ENCODE assay signal across 1 cellular context in the genomic region with DNA sequence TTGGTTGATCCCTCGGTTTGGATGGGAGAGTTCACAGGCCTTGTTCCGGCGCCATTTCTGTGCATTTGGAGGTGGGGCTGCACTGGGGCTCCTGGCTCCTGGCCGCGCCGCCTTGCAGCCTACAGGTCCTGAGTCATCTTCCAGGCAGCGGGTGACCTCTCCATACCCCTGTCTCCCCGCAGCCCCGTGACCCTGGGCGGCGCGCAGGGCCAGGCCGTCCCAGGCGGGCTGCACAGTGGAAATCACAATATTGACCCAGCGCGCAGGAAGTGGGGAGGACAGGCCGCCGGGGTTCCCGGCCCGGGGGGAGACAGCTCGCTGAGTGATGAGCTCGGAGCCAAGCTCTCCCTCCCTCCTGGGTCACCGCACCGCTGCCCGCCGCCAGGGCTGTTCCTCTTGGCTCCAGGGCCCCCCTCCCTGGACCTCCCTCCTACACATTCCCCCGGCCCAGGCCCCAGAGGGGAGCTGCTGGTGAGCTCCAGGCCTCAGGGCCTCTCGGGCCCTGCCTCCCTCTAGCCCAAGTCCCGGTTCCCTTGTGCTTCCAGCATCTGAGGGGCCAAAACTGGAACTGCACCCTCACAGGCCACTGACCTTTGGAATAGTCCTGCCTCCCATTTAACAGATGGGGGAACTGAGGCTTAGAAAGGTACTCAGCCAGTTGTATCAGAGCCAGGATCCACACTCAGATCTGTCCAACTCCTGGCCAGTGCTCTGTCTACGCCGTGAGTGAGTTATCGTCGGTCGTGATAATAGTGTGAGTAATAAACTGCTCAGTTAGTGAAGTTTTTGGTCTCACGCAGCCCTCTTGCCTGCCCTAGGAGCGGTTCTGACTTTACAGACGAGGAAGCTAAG.
TF ChIP-seq lines count a peak whose summit lies in the region.

No MANE protein-coding gene starts in this region.

TF ChIP-seq in GM23338, 12 proteins besides CTCF, POLR2A, EP300 and RAD21 (continued from another document):
- TF ChIP-seq, protein P1, sequence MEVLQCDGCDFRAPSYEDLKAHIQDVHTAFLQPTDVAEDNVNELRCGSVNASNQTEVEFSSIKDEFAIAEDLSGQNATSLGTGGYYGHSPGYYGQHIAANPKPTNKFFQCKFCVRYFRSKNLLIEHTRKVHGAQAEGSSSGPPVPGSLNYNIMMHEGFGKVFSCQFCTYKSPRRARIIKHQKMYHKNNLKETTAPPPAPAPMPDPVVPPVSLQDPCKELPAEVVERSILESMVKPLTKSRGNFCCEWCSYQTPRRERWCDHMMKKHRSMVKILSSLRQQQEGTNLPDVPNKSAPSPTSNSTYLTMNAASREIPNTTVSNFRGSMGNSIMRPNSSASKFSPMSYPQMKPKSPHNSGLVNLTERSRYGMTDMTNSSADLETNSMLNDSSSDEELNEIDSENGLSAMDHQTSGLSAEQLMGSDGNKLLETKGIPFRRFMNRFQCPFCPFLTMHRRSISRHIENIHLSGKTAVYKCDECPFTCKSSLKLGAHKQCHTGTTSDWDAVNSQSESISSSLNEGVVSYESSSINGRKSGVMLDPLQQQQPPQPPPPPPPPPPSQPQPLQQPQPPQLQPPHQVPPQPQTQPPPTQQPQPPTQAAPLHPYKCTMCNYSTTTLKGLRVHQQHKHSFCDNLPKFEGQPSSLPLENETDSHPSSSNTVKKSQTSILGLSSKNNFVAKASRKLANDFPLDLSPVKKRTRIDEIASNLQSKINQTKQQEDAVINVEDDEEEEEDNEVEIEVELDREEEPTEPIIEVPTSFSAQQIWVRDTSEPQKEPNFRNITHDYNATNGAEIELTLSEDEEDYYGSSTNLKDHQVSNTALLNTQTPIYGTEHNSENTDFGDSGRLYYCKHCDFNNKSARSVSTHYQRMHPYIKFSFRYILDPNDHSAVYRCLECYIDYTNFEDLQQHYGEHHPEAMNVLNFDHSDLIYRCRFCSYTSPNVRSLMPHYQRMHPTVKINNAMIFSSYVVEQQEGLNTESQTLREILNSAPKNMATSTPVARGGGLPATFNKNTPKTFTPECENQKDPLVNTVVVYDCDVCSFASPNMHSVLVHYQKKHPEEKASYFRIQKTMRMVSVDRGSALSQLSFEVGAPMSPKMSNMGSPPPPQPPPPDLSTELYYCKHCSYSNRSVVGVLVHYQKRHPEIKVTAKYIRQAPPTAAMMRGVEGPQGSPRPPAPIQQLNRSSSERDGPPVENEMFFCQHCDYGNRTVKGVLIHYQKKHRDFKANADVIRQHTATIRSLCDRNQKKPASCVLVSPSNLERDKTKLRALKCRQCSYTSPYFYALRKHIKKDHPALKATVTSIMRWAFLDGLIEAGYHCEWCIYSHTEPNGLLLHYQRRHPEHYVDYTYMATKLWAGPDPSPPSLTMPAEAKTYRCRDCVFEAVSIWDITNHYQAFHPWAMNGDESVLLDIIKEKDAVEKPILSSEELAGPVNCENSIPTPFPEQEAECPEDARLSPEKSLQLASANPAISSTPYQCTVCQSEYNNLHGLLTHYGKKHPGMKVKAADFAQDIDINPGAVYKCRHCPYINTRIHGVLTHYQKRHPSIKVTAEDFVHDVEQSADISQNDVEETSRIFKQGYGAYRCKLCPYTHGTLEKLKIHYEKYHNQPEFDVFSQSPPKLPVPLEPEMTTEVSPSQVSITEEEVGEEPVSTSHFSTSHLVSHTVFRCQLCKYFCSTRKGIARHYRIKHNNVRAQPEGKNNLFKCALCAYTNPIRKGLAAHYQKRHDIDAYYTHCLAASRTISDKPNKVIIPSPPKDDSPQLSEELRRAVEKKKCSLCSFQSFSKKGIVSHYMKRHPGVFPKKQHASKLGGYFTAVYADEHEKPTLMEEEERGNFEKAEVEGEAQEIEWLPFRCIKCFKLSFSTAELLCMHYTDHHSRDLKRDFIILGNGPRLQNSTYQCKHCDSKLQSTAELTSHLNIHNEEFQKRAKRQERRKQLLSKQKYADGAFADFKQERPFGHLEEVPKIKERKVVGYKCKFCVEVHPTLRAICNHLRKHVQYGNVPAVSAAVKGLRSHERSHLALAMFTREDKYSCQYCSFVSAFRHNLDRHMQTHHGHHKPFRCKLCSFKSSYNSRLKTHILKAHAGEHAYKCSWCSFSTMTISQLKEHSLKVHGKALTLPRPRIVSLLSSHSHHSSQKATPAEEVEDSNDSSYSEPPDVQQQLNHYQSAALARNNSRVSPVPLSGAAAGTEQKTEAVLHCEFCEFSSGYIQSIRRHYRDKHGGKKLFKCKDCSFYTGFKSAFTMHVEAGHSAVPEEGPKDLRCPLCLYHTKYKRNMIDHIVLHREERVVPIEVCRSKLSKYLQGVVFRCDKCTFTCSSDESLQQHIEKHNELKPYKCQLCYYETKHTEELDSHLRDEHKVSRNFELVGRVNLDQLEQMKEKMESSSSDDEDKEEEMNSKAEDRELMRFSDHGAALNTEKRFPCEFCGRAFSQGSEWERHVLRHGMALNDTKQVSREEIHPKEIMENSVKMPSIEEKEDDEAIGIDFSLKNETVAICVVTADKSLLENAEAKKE (CRISPR knock-in tag; IDR thresholded peaks at IDR 0.05): no peak
- TF ChIP-seq, protein P2, sequence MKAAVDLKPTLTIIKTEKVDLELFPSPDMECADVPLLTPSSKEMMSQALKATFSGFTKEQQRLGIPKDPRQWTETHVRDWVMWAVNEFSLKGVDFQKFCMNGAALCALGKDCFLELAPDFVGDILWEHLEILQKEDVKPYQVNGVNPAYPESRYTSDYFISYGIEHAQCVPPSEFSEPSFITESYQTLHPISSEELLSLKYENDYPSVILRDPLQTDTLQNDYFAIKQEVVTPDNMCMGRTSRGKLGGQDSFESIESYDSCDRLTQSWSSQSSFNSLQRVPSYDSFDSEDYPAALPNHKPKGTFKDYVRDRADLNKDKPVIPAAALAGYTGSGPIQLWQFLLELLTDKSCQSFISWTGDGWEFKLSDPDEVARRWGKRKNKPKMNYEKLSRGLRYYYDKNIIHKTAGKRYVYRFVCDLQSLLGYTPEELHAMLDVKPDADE (IDR thresholded peaks at IDR 0.05): no peak
- TF ChIP-seq ZNF331 (CRISPR knock-in tag; IDR thresholded peaks at IDR 0.05; ENCODE audit: low read depth) (no peak), EZH2 (IDR thresholded peaks at IDR 0.05; ENCODE audit: low read depth, unreplicated experiment) (no peak), EZH2phosphoT487 (IDR thresholded peaks at IDR 0.05; ENCODE audit: unreplicated experiment) (no peak)
